8 cellular contexts compared by ENCODE assay signal in the genomic region with DNA sequence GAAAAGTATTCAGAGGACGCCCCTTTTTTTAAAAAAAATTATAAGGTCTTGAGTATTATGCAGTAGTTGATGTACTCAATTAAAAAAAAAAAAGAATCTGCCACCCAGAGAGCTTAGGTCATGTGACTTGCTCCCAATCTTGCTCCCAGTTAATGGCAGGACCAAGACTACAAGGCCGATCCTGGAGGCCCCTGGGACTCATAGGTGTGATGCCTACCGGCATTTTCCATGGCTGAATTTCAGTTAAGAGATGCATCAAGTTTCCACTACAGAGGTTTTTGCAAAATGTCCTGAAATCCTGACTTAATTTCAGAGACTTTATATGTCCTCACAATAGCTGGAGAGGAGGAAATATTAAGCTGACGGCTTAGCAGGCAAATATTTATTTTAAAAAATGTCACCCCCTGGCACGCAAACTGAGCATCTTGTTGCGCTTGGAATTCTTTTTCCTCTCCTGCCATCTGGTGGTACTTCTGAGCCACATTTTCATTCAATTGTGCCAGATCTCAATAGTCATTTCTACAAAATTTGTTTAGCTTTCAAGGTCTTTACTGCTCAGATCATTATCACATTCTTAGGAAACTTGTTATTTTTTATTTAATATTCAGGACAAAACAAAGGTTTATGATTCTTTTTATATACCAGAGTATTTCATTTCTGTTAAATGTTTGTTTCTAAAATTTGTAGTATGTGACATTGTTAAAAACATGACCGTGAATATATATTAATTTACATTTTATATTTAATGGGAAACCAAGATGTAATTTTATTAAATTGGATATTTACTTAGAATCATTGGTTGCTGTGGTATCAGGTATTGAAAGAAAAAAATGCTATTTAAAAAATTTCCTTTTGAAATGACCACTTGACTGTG.
DNase-seq lines count a peak whose midpoint lies in the region; ATAC-seq, FAIRE-seq and TF ChIP-seq lines count a peak whose summit lies in the region.

No MANE protein-coding gene starts in this region.

- CTCF ChIA-PET in AG04449 (lab: Yijun Ruan, JAX) (interaction anchor here (0.7 to 4.0 kb wide), 10 partner anchors 8 to 911 kb away, joined by 3 to 37 read pairs (median 4); no protein-coding TSS in a partner anchor), PC-3 (lab: Charles Lee) (interaction anchor here (0.5 to 1.8 kb wide), 12 partner anchors 162 to 795 kb away, joined by 3 to 9 read pairs (median 4); no protein-coding TSS in a partner anchor)

- peak overlapping the region; percentile 72 for H3K27ac ChIP-seq in GM23248
- H3K27ac ChIP-seq in PC-3 (ENCODE audit: low read length) = peak overlapping the region; percentile 74

- in situ Hi-C loops in GM23248 (cut with MboI) = loop anchor here (25.0 kb wide), 2 partner anchors 421 to 671 kb away; no protein-coding TSS in a partner anchor

- H3F3A ChIP-seq in GM23248 (ENCODE audit: insufficient read depth) (peaks cover 65% of the 10 kb centered on the region), PC-3 (ENCODE audit: low read length, unreplicated experiment) (no peaks in the 10 kb centered on the region)

- H3K9me3 ChIP-seq in GM23248 (ENCODE audit: low read depth) (no peaks in the 10 kb centered on the region), PC-3 (ENCODE audit: low read length) (no peaks in the 10 kb centered on the region)

- H3K36me3 ChIP-seq in GM23248 (ENCODE audit: low read depth) (no peaks in the 10 kb centered on the region), PC-3 (ENCODE audit: low read depth, low read length) (no peaks in the 10 kb centered on the region)

- no peak overlapping the region for H3K4me3 ChIP-seq in AG04449 (ENCODE audit: low read depth, low read length)
- peak overlapping the region; percentile 42 for H3K4me3 ChIP-seq in GM23248
- peak overlapping the region; percentile 46; the same call in 1 of the 2 replicates for H3K4me3 ChIP-seq in PC-3 (ENCODE audit: low read length)

- H3K9ac ChIP-seq in GM23248 = peak overlapping the region; percentile 37; the same call in 1 of the 2 replicates
- peak overlapping the region; percentile 28; the same call in 1 of the 2 replicates for H3K9ac ChIP-seq in PC-3 (ENCODE audit: low read length)

- H3K4me2 ChIP-seq in GM23248 (ENCODE audit: unreplicated experiment) = peak overlapping the region; percentile 75
- H3K4me2 ChIP-seq in PC-3 (ENCODE audit: low read length) = peak overlapping the region; percentile 80

- TF ChIP-seq CTCF in AG04449 (IDR thresholded peaks at IDR 0.05; ENCODE audit: insufficient read depth, low read length, missing control alignments) (peak; percentile 44), PC-3 (conservative IDR thresholded peaks at IDR 0.05; ENCODE audit: low read depth, low read length) (peak; percentile 90)

- peaks cover 62% of the 10 kb centered on the region for H3K4me1 ChIP-seq in GM23248 (ENCODE audit: insufficient read depth)
- H3K4me1 ChIP-seq in PC-3 (ENCODE audit: insufficient read depth, low read length) = peaks cover 49% of the 10 kb centered on the region

- H2AFZ ChIP-seq in GM23248 (no peak overlapping the region), PC-3 (ENCODE audit: low read length) (peak overlapping the region; percentile 69)

- 26 to 28% methylated on average over 7 of the region's 7 CpGs for WGBS in GM23248 (ENCODE audit: low coverage in 1 of 2, low lambda C conversion rate in 2 of 2, missing lambda C conversion rate in 2 of 2), 2 experiments

- peak; percentile 56 for ATAC-seq in PC-3

- no peaks in the 10 kb centered on the region for H3K9me2 ChIP-seq in GM23248 (ENCODE audit: insufficient read depth)
- H3K9me2 ChIP-seq in PC-3 (replicated peaks; ENCODE audit: low read length) = no peaks in the 10 kb centered on the region

- BruUV-seq in PC-3 (replicated peaks; lab: Mats Ljungman, UMichigan) = no TSS peak

- POLR2A ChIA-PET in AG04449 (lab: Yijun Ruan, JAX) (no interaction called here), PC-3 (lab: Charles Lee; ENCODE audit: unreplicated experiment) (interaction anchor here (0.6 to 0.7 kb wide), 2 partner anchors 37 to 163 kb away, joined by 5 to 11 read pairs; no protein-coding TSS in a partner anchor)

- H3K79me2 ChIP-seq in GM23248 (ENCODE audit: insufficient read depth) = no peaks in the 10 kb centered on the region
- H3K79me2 ChIP-seq in PC-3 (ENCODE audit: low read length) = no peaks in the 10 kb centered on the region

- DNase-seq in AG04449 (ENCODE audit: low read depth, low spot score) (no peak), GM23248 (peak; percentile 91), PC-3 (peak; percentile 88), erythroblast (lab: John Stamatoyannopoulos, UW) (peak; percentile 6 to 31), pons (ENCODE audit: low spot score) (peak; percentile 73), GM12891 (ENCODE audit: insufficient read length, low spot score) (no peak), UCSD-AML1 (lab: John Stamatoyannopoulos, UW; ENCODE audit: unreplicated experiment) (no peak)
- no peak for DNase-seq in stimulated activated CD4-positive, alpha-beta T cell treated with anti-CD3 and anti-CD28 coated beads, Interleukin-1b, Interleukin-23, amount 100 ng/mL, for 48 hours

- H4K20me1 ChIP-seq in GM23248 (ENCODE audit: insufficient read depth) (no peaks in the 10 kb centered on the region), PC-3 (ENCODE audit: low read length) (no peaks in the 10 kb centered on the region)

- no peaks in the 10 kb centered on the region for H3K27me3 ChIP-seq in GM23248 (replicated peaks; ENCODE audit: insufficient read depth)
- no peaks in the 10 kb centered on the region for H3K27me3 ChIP-seq in PC-3 (ENCODE audit: low read length)

- FAIRE-seq in GM12891 (lab: Jason Lieb, UNC) = no peak

- intact Hi-C loops in PC-3 (cut with micrococcal nuclease) = loop anchor here (1.0 to 5.0 kb wide), 12 partner anchors 43 to 684 kb away; no protein-coding TSS in a partner anchor

- TF ChIP-seq POLR2A in erythroblast (IDR thresholded peaks at IDR 0.05; ENCODE audit: low read length) = no peak
- no peak for TF ChIP-seq POLR2A in GM12891 (IDR thresholded peaks at IDR 0.05; ENCODE audit: low read depth, low read length)

TF ChIP-seq in GM12891, 5 proteins besides CTCF, POLR2A, EP300 and RAD21:
- no peak for TF ChIP-seq SPI1 (IDR thresholded peaks at IDR 0.05; ENCODE audit: low read depth, low read length)
- TF ChIP-seq TAF1 (IDR thresholded peaks at IDR 0.05; ENCODE audit: low read depth, low read length) = no peak

Comparison
In these comparisons a context has a peak if more than half of its experiments do, and no peak if none do; other contexts are left out.
1. DNase-seq: peak in GM23248 (single experiment), PC-3 (single experiment), erythroblast (2 of 2) and pons (single experiment); none in AG04449 (single experiment), stimulated activated CD4-positive, alpha-beta T cell treated with anti-CD3 and anti-CD28 coated beads, Interleukin-1b, Interleukin-23, amount 100 ng/mL, for 48 hours (single experiment), GM12891 (single experiment) and UCSD-AML1 (single experiment).